In genomic region chr1:177945943-177946650, GRCh38 we compare ENCODE assay signal across 7 cellular contexts. TPM values are rescaled to one million over a fixed set of nuclear protein-coding genes. Genes with fewer than 3 reads are reported as not detected.
DNase-seq lines count a peak whose midpoint lies in the region; ATAC-seq and TF ChIP-seq lines count a peak whose summit lies in the region.

No MANE protein-coding gene starts in this region.

- no peak overlapping the region for H3K9ac ChIP-seq in OCI-LY3 (ENCODE audit: low read length)

- peak; percentile 97 for TF ChIP-seq CTCF in OCI-LY3 (IDR thresholded peaks at IDR 0.05; ENCODE audit: low read depth, low read length)
- peak; percentile 92 to 97 for TF ChIP-seq CTCF in brain (conservative IDR thresholded peaks at IDR 0.05)
- TF ChIP-seq CTCF in stomach (IDR thresholded peaks at IDR 0.05) = peak in 5 of 7 experiments; percentile 34 to 73 (median 52)

- no peaks in the 10 kb centered on the region for H3K36me3 ChIP-seq in OCI-LY3 (replicated peaks; ENCODE audit: low read depth, low read length)
- peaks cover 3 to 74% (median 57%) of the 10 kb centered on the region in 4 donors for H3K36me3 ChIP-seq in stomach

- no peak for TF ChIP-seq EP300 in stomach (IDR thresholded peaks at IDR 0.05)

- H3K27ac ChIP-seq in OCI-LY3 (ENCODE audit: low read length) (no peak overlapping the region), stomach (no peak overlapping the region)

- peak; percentile 78 for ATAC-seq in GM19455 (IDR thresholded peaks at IDR 0.05; ENCODE audit: unreplicated experiment)

- H3K79me2 ChIP-seq in OCI-LY3 (ENCODE audit: low read length) = no peaks in the 10 kb centered on the region

- TF ChIP-seq POLR2A in stomach (IDR thresholded peaks at IDR 0.05) = no peak

- H3K27me3 ChIP-seq in OCI-LY3 (ENCODE audit: low read depth, low read length) = 0 out of 2 replicates have a peak, but pooled peaks cover 3% of the 10 kb centered on the region
- H3K27me3 ChIP-seq in stomach = no peaks in the 10 kb centered on the region

- intact Hi-C loops in stomach (cut with DNase I; ENCODE audit: low total_unique reads) = no loop called here

- H3K27me3 Mint-ChIP-seq in brain = peaks cover 12% of the 10 kb centered on the region

- peaks cover 17% of the 10 kb centered on the region for H3K4me1 ChIP-seq in OCI-LY3 (ENCODE audit: low read length)
- H3K4me1 ChIP-seq in stomach = peaks cover 0 to 6% (median 2%) of the 10 kb centered on the region in 4 donors

- H3K27ac Mint-ChIP-seq in brain = peak overlapping the region; percentile 40 to 80 (median 70)

- 54 to 59% (median 57%) methylated on average over 12 of the region's 12 CpGs for WGBS in stomach, 5 donors

- no peaks in the 10 kb centered on the region for H3K36me3 Mint-ChIP-seq in brain

- peak overlapping the region; percentile 36; the same call in 1 of the 2 replicates for H2AFZ ChIP-seq in OCI-LY3 (ENCODE audit: low read depth, low read length)

- no peaks in the 10 kb centered on the region for H4K20me1 ChIP-seq in OCI-LY3 (ENCODE audit: insufficient read depth, low read length)

- peaks cover 57% of the 10 kb centered on the region for H3K4me1 Mint-ChIP-seq in brain

- H3K9me3 Mint-ChIP-seq in brain = no peaks in the 10 kb centered on the region

- H3K9me3 ChIP-seq in OCI-LY3 (ENCODE audit: insufficient read depth, low read length) (no peaks in the 10 kb centered on the region), stomach (no peaks in the 10 kb centered on the region)

- DNase-seq in ELR (ENCODE audit: low read depth) (peak; percentile 78), HuH-7.5 (ENCODE audit: low spot score) (peak; percentile 47), islet precursor cell (peak; percentile 91), stomach (peak; percentile 51)

- no peak overlapping the region for H3K4me3 Mint-ChIP-seq in brain

- H3K4me2 ChIP-seq in OCI-LY3 (ENCODE audit: low read length) = peak overlapping the region; percentile 29

- no peak overlapping the region for H3K4me3 ChIP-seq in OCI-LY3 (ENCODE audit: low read length)
- H3K4me3 ChIP-seq in stomach = no peak overlapping the region

RNA-seq across cellular contexts. Expression of gene SEC16B, which starts 23.8 kb away (rescaled TPM):
- polyA plus RNA-seq in brain (ENCODE audit: insufficient read depth, low read depth, low replicate concordance) (1.1 TPM), stomach (1 to 10 TPM; 3.3 to 6.3 (median 5.2) TPM)
- total RNA-seq in stomach = 10 to 100 TPM; 10.6 to 53.9 (median 26.2) TPM
